1 cellular context compared by ENCODE assay signal in genomic region chr4:3407930-3408792, GRCh38.
TF ChIP-seq lines count a peak whose summit lies in the region.

No MANE protein-coding gene starts in this region.

TF ChIP-seq in HepG2, 621 proteins besides CTCF, POLR2A, EP300 and RAD21 (continued from another document and continues in another):
- TF ChIP-seq NKX3-1 (CRISPR knock-in tag; IDR thresholded peaks at IDR 0.05) (0 out of 2 replicates have a peak, but pooled peaks have one; percentile 50), ZSCAN31 (CRISPR knock-in tag; IDR thresholded peaks at IDR 0.05; ENCODE audit: low read depth) (0 out of 2 replicates have a peak, but pooled peaks have one; percentile 21), ZNF878 (CRISPR knock-in tag; IDR thresholded peaks at IDR 0.05) (no peak), ZNF512 (CRISPR knock-in tag; IDR thresholded peaks at IDR 0.05) (no peak), PCBP2 (optimal IDR thresholded peaks at IDR 0.05; ENCODE audit: low read depth, low read length, poor library complexity, severe bottlenecking) (no peak), ISX (CRISPR knock-in tag; conservative IDR thresholded peaks at IDR 0.05) (no peak), THAP8 (CRISPR knock-in tag; IDR thresholded peaks at IDR 0.05; ENCODE audit: borderline replicate concordance) (no peak), SMARCC2 (IDR thresholded peaks at IDR 0.05) (no peak), ZNF343 (CRISPR knock-in tag; IDR thresholded peaks at IDR 0.05) (no peak), RELA (CRISPR knock-in tag; IDR thresholded peaks at IDR 0.05) (no peak), HOXA3 (CRISPR knock-in tag; IDR thresholded peaks at IDR 0.05) (peak; percentile 89), AFF4 (CRISPR knock-in tag; IDR thresholded peaks at IDR 0.05) (no peak; the same call in 1 of the 2 replicates), SRSF9 (IDR thresholded peaks at IDR 0.05; ENCODE audit: borderline replicate concordance, insufficient read depth, low read depth, low read length, poor library complexity, severe bottlenecking) (no peak), ZNF335 (CRISPR knock-in tag; IDR thresholded peaks at IDR 0.05) (peak; percentile 75; the same call in 1 of the 2 replicates), GZF1 (CRISPR knock-in tag; IDR thresholded peaks at IDR 0.05) (no peak), SNAPC5 (CRISPR knock-in tag; IDR thresholded peaks at IDR 0.05; ENCODE audit: borderline replicate concordance) (no peak), ELF3 (CRISPR knock-in tag; IDR thresholded peaks at IDR 0.05) (peak; percentile 60; the same call in 1 of the 2 replicates), U2AF2 (IDR thresholded peaks at IDR 0.05; ENCODE audit: low read depth, low read length) (no peak), ZNF83 (CRISPR knock-in tag; IDR thresholded peaks at IDR 0.05; ENCODE audit: borderline replicate concordance) (no peak), ZNF775 (CRISPR knock-in tag; IDR thresholded peaks at IDR 0.05; ENCODE audit: borderline replicate concordance) (no peak), ZBTB44 (CRISPR knock-in tag; IDR thresholded peaks at IDR 0.05) (no peak), SMARCE1 (IDR thresholded peaks at IDR 0.05; ENCODE audit: borderline replicate concordance) (no peak), REST (IDR thresholded peaks at IDR 0.05; ENCODE audit: borderline replicate concordance in 1 of 2, low read depth in 1 of 2, low read length in 2 of 2) (no peak; a peak in 1 of 4 replicates), GATAD1 (CRISPR knock-in tag; IDR thresholded peaks at IDR 0.05) (peak; percentile 65; the same call in 1 of the 2 replicates), BRF2 (CRISPR knock-in tag; IDR thresholded peaks at IDR 0.05) (peak; percentile 59; the same call in 1 of the 2 replicates), TERF1 (CRISPR knock-in tag; IDR thresholded peaks at IDR 0.05) (no peak), ZNF3 (CRISPR knock-in tag; IDR thresholded peaks at IDR 0.05) (no peak), ZNF597 (CRISPR knock-in tag; IDR thresholded peaks at IDR 0.05) (no peak), NCOA5 (CRISPR knock-in tag; IDR thresholded peaks at IDR 0.05) (no peak), GMEB2 (CRISPR knock-in tag; IDR thresholded peaks at IDR 0.05; ENCODE audit: low read depth) (no peak), HOMEZ (CRISPR knock-in tag; IDR thresholded peaks at IDR 0.05; ENCODE audit: low read depth) (peak; percentile 73; the same call in 1 of the 2 replicates), SNRNP70 (IDR thresholded peaks at IDR 0.05; ENCODE audit: low read depth, low read length) (no peak), ZZZ3 (CRISPR knock-in tag; IDR thresholded peaks at IDR 0.05; ENCODE audit: borderline replicate concordance) (no peak)
